ENCODE assay signal across 10 cellular contexts in genomic region chr1:108947871-108948525, GRCh38. TPM values are rescaled to one million over a fixed set of nuclear protein-coding genes. Genes with fewer than 3 reads are reported as not detected.
A peak's percentile ranks its signal among the peaks of the same experiment; 100 is the strongest.
DNase-seq lines count a peak whose midpoint lies in the region; ATAC-seq, FAIRE-seq and TF ChIP-seq lines count a peak whose summit lies in the region.
"Had no signal": no experiment of that assay in that cellular context is flagged by ENCODE, and none has a peak within 500 bp of the region (broad histone marks: within the 10 kb centered on the region; RNA-seq: fewer than 3 reads in every experiment).

No MANE protein-coding gene starts in this region.

- H3K27me3 ChIP-seq in endothelial cell of umbilical vein (ENCODE audit: control insufficient read depth in 2 of 2, insufficient read depth in 2 of 2, low read length in 2 of 2) (no peaks in the 10 kb centered on the region), layer of hippocampus (ENCODE audit: control insufficient read depth, insufficient read depth, low read length) (no peaks in the 10 kb centered on the region)

- DNase-seq in LNCaP clone FGC (ENCODE audit: low read depth): no peak
- peak; percentile 58 for DNase-seq in endothelial cell of umbilical vein (ENCODE audit: low read depth, low spot score)
- DNase-seq in substantia nigra (lab: John Stamatoyannopoulos, UW): peak in 9 of 49 donors; percentile 2 to 39 (median 5)
- no peak for DNase-seq in NCI-H69 (lab: John Stamatoyannopoulos, UW)
- no peak for DNase-seq in H4 (ENCODE audit: low spot score)
- DNase-seq: activated effector memory CD4-positive, alpha-beta T cell treated with Interleukin-2 at 50 U/mL for 16 hours; DMS79 treated with DMSO at 0.1 percent for 48 hours; effector memory CD8-positive, alpha-beta T cell had no signal

- ATAC-seq in GM21529 (IDR thresholded peaks at IDR 0.05; ENCODE audit: unreplicated experiment): no peak
- ATAC-seq: effector memory CD8-positive, alpha-beta T cell had no signal

- no peak for TF ChIP-seq POLR2A in endothelial cell of umbilical vein (IDR thresholded peaks at IDR 0.05; ENCODE audit: low read depth, low read length)

- peaks cover 12% of the 10 kb centered on the region for H3K4me1 ChIP-seq in endothelial cell of umbilical vein (ENCODE audit: control insufficient read depth, extremely low read depth, insufficient read depth, low read length)

- CTCF ChIA-PET in endothelial cell of umbilical vein (lab: Charles Lee): interaction anchor here (0.9 to 1.3 kb wide), 4 partner anchors 13 to 451 kb away, joined by 3 to 4 read pairs (median 4); a partner anchor contains a TSS

- intact Hi-C loops in endothelial cell of umbilical vein (cut with micrococcal nuclease): no loop called here

- dilution Hi-C loops in endothelial cell of umbilical vein (cut with MboI; ENCODE audit: extremely low pct_ligation_motif_present, low sequenced_read_pairs): no loop called here

- no peak overlapping the region for H3K9ac ChIP-seq in endothelial cell of umbilical vein (replicated peaks; ENCODE audit: extremely low read depth, insufficient read depth, low read length)

- H3K27ac ChIP-seq in endothelial cell of umbilical vein (ENCODE audit: insufficient read depth, low read depth, low read length) (no peak overlapping the region), layer of hippocampus (ENCODE audit: low read depth, low read length) (peak overlapping the region; percentile 33), substantia nigra (ENCODE audit: low read depth, low read length, poor library complexity, severe bottlenecking) (peak overlapping the region; percentile 41)

- POLR2A ChIA-PET in endothelial cell of umbilical vein (lab: Charles Lee): interaction anchor here (1.2 kb wide), 1 partner anchor 128 kb away, joined by 3 read pairs; the partner anchor contains the start of gene TAF13

- TF ChIP-seq CTCF in LNCaP clone FGC (IDR thresholded peaks at IDR 0.05; ENCODE audit: control insufficient read depth, extremely low read depth, insufficient read depth) (no peak), endothelial cell of umbilical vein (IDR thresholded peaks at IDR 0.05; ENCODE audit: extremely low read depth in 1 of 2, insufficient read depth in 1 of 2, low read depth in 1 of 2, low read length in 2 of 2) (no peak)

- BruUV-seq in endothelial cell of umbilical vein (replicated peaks; lab: Mats Ljungman, UMichigan): no TSS peak

- H3K36me3 ChIP-seq in endothelial cell of umbilical vein (ENCODE audit: control insufficient read depth in 2 of 2, extremely low read depth in 1 of 2, insufficient read depth in 2 of 2, low read length in 2 of 2): peaks cover 0 to 10% of the 10 kb centered on the region in 2 experiments

- no peaks in the 10 kb centered on the region for H4K20me1 ChIP-seq in endothelial cell of umbilical vein (replicated peaks; ENCODE audit: control insufficient read depth, extremely low read depth, insufficient read depth, low read length)

- H3K4me2 ChIP-seq in endothelial cell of umbilical vein (ENCODE audit: insufficient read depth, low read length): peak overlapping the region; percentile 74

- H3K9me1 ChIP-seq in endothelial cell of umbilical vein (replicated peaks; ENCODE audit: control insufficient read depth, extremely low read depth, insufficient read depth, low read length): no peaks in the 10 kb centered on the region

- peak overlapping the region; percentile 77 for H2AFZ ChIP-seq in endothelial cell of umbilical vein (ENCODE audit: low read depth, low read length)

- no peaks in the 10 kb centered on the region for H3K9me3 ChIP-seq in endothelial cell of umbilical vein (replicated peaks; ENCODE audit: control insufficient read depth, insufficient read depth, low read length)

- peaks cover 17% of the 10 kb centered on the region for H3K79me2 ChIP-seq in endothelial cell of umbilical vein (ENCODE audit: control insufficient read depth, insufficient read depth, low read length)

- FAIRE-seq in endothelial cell of umbilical vein (lab: Jason Lieb, UNC): peak; percentile 76

- peak overlapping the region; percentile 23; the same call in 1 of the 2 replicates for H3K4me3 ChIP-seq in LNCaP clone FGC (ENCODE audit: low read depth, low read length)
- H3K4me3 ChIP-seq in endothelial cell of umbilical vein (replicated peaks in 1 of 3; ENCODE audit: insufficient read depth in 1 of 3, low read depth in 1 of 3, low read length in 3 of 3): peak overlapping the region in 1 of 3 experiments; percentile 1

TF ChIP-seq in endothelial cell of umbilical vein, 7 proteins besides CTCF, POLR2A, EP300 and RAD21:
- TF ChIP-seq MAX (IDR thresholded peaks at IDR 0.05; ENCODE audit: insufficient read depth, insufficient read length) (no peak), FOS (IDR thresholded peaks at IDR 0.05; ENCODE audit: borderline replicate concordance, insufficient read depth, low read length) (no peak), GATA2 (IDR thresholded peaks at IDR 0.05; ENCODE audit: insufficient read depth, insufficient read length, low read depth, low read length) (no peak)
TF ChIP-seq in endothelial cell of umbilical vein: peak in this region for 0.

RNA-seq across cellular contexts. Expression of gene CLCC1, which starts 15.3 kb away (rescaled TPM):
- total RNA-seq in endothelial cell of umbilical vein: 28.8 and 36.3 TPM in 2 replicates
- polyA plus RNA-seq in endothelial cell of umbilical vein: 11.5 and 15.7 TPM in 2 replicates
- polyA plus RNA-seq in endothelial cell of umbilical vein (2011; cell fraction: cytosol; rRNA removed): 16.9 and 17.1 TPM in 2 replicates
- polyA plus RNA-seq in endothelial cell of umbilical vein (2011; cell fraction: nucleus; rRNA removed): 15.5 and 22.7 TPM in 2 replicates
- 18.6 and 22.1 TPM in 2 replicates for polyA plus RNA-seq in endothelial cell of umbilical vein (2012)
- polyA minus RNA-seq in endothelial cell of umbilical vein: 12.5 and 21.9 TPM in 2 replicates
- 15.8 TPM for polyA minus RNA-seq in endothelial cell of umbilical vein (2011; cell fraction: cytosol; rRNA and poly(A)+ RNA removed)
- polyA minus RNA-seq in endothelial cell of umbilical vein (2011; cell fraction: nucleus; rRNA and poly(A)+ RNA removed): 8.2 and 12.1 TPM in 2 replicates
- 25.4 and 29.5 TPM in 2 replicates for total RNA-seq in H4 (2014; rRNA removed; shearing (Covaris generic))
